Comparison of ENCODE assay signal across 10 cellular contexts in the genomic region with DNA sequence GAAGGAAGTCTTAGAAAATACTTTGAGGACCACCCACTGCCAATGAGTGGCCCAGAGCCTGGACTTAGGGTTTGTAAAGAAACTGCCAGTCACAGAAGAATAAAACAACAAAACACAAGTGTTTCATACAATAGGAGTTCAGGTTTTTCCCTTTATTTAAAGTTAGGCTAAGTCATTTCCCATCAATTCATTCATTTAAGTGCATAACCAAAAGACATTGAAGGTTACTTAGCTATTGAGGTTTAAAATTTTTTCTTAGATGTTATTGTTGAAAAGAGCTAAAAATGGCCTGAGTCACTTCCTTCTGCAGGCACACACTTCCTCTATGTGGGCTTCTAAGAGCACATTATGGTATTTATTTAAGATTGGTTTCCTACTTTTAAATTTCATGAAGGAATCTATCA. TPM values are rescaled to one million over a fixed set of nuclear protein-coding genes. Genes with fewer than 3 reads are reported as not detected.
DNase-seq lines count a peak whose midpoint lies in the region; ATAC-seq and TF ChIP-seq lines count a peak whose summit lies in the region.
"Had no signal": no experiment of that assay in that cellular context is flagged by ENCODE, and none has a peak within 500 bp of the region (broad histone marks: within the 10 kb centered on the region; RNA-seq: fewer than 3 reads in every experiment).

No MANE protein-coding gene starts in this region.

- in situ Hi-C loops in transverse colon (cut with MboI; ENCODE audit: low pct_ligation_motif_present in 1 of 4, low pct_unique_long_range_greater_than_20kb in 1 of 4, low sequenced_read_pairs in 3 of 4) = loop anchor here in 1 of 4 donors (25.0 kb wide), 1 partner anchor 160 kb away; no protein-coding TSS in a partner anchor

- H3K27ac ChIP-seq in transverse colon (peak overlapping the region in 3 of 4 donors; percentile 11 to 42 (median 13)), WERI-Rb-1 (no peak overlapping the region)

- H3K9me3 ChIP-seq in T-helper 17 cell (ENCODE audit: control insufficient read depth, low read length, poor library complexity, severe bottlenecking) = no peaks in the 10 kb centered on the region
- no peaks in the 10 kb centered on the region for H3K9me3 ChIP-seq in transverse colon
- no peaks in the 10 kb centered on the region for H3K9me3 ChIP-seq in WERI-Rb-1 (ENCODE audit: severe bottlenecking)

- H3K27ac Mint-ChIP-seq in T-helper 17 cell = peak overlapping the region; percentile 82

- H3K4me1 ChIP-seq in transverse colon = peaks cover under 1 to 35% (median 10%) of the 10 kb centered on the region in 4 donors

- H3K36me3 ChIP-seq in transverse colon (no peaks in the 10 kb centered on the region), WERI-Rb-1 (no peaks in the 10 kb centered on the region)

- TF ChIP-seq CTCF in fibroblast of the aortic adventitia (IDR thresholded peaks at IDR 0.05; ENCODE audit: insufficient read depth, low read length) = no peak
- TF ChIP-seq CTCF in transverse colon (IDR thresholded peaks at IDR 0.05) = no peak
- TF ChIP-seq CTCF in WERI-Rb-1 (IDR thresholded peaks at IDR 0.05; ENCODE audit: low read depth, low read length) = no peak

- H3K4me3 Mint-ChIP-seq in T-helper 17 cell = peak overlapping the region; percentile 31

- H3K27me3 ChIP-seq in transverse colon (no peaks in the 10 kb centered on the region), WERI-Rb-1 (ENCODE audit: insufficient read depth, low read depth, severe bottlenecking) (no peaks in the 10 kb centered on the region)

- no peak for TF ChIP-seq POLR2A in transverse colon (IDR thresholded peaks at IDR 0.05)

- no peak for TF ChIP-seq EP300 in transverse colon (IDR thresholded peaks at IDR 0.05; ENCODE audit: low read depth)

- H3K4me3 ChIP-seq in fibroblast of the aortic adventitia (ENCODE audit: low read depth, low read length) (no peak overlapping the region), transverse colon (no peak overlapping the region), WERI-Rb-1 (ENCODE audit: low read depth, low read length) (no peak overlapping the region)

- H3K36me3 Mint-ChIP-seq in T-helper 17 cell (ENCODE audit: low read depth) = no peaks in the 10 kb centered on the region

- no peaks in the 10 kb centered on the region for H3K27me3 Mint-ChIP-seq in T-helper 17 cell

- DNase-seq in left ventricle myocardium superior (no peak), left cardiac atrium (no peak), T-helper 17 cell (no peak), fibroblast of the aortic adventitia (ENCODE audit: low read depth) (peak; percentile 56), transverse colon (no peak), cerebellum (ENCODE audit: low spot score) (no peak), GOT3 (lab: John Stamatoyannopoulos, UW) (no peak), WERI-Rb-1 (no peak)
- DNase-seq: erythroblast, NCI-H345 had no signal

- intact Hi-C loops in left ventricle myocardium superior (cut with micrococcal nuclease) (no loop called here), left cardiac atrium (cut with DNase I) (loop anchor here in 1 of 2 donors (5.0 kb wide), 2 partner anchors 40 to 105 kb away; no protein-coding TSS in a partner anchor), transverse colon (cut with DNase I; ENCODE audit: low total_unique reads) (no loop called here)

- ATAC-seq in left ventricle myocardium superior (peak; percentile 26), left cardiac atrium (no peak), T-helper 17 cell (peak; percentile 59)

- peaks cover 23% of the 10 kb centered on the region for H3K4me1 Mint-ChIP-seq in T-helper 17 cell

RNA-seq across cellular contexts. Expression of gene ARMC2, which starts 54.2 kb away (rescaled TPM):
- total RNA-seq in left ventricle myocardium superior = 11.5 TPM
- 1 to 10 TPM; 8.0 to 9.2 TPM for total RNA-seq in left cardiac atrium
- total RNA-seq in T-helper 17 cell = 1 to 10 TPM; 6.9 to 8.7 TPM
- 1.6 and 2.5 TPM in 2 replicates for total RNA-seq in fibroblast of the aortic adventitia (ENCODE audit: low replicate concordance)
- 1 to 10 TPM; 2.0 to 7.5 (median 3.0) TPM for total RNA-seq in transverse colon
- total RNA-seq in cerebellum = 22.7 TPM

Comparison
In these comparisons a context has a peak if more than half of its experiments do, and no peak if none do; other contexts are left out.
1. ATAC-seq: peak in left ventricle myocardium superior (single experiment) and T-helper 17 cell (single experiment); none in left cardiac atrium (0 of 2).